1 cellular context compared by ENCODE assay signal in genomic region chr3:80606073-80606472, GRCh38.
TF ChIP-seq lines count a peak whose summit lies in the region.

No MANE protein-coding gene starts in this region.

TF ChIP-seq in GM23338, 12 proteins besides CTCF, POLR2A, EP300 and RAD21 (continued from another document):
- TF ChIP-seq ZNF462 (CRISPR knock-in tag; IDR thresholded peaks at IDR 0.05) (no peak), POLR2AphosphoS5 (IDR thresholded peaks at IDR 0.05; ENCODE audit: low read depth) (no peak), ZNF114 (CRISPR knock-in tag; IDR thresholded peaks at IDR 0.05) (no peak), EZH2 (IDR thresholded peaks at IDR 0.05; ENCODE audit: low read depth, unreplicated experiment) (no peak), EZH2phosphoT487 (IDR thresholded peaks at IDR 0.05; ENCODE audit: unreplicated experiment) (no peak), STAT1 (IDR thresholded peaks at IDR 0.05; ENCODE audit: unreplicated experiment) (no peak)
- TF ChIP-seq, protein P1, sequence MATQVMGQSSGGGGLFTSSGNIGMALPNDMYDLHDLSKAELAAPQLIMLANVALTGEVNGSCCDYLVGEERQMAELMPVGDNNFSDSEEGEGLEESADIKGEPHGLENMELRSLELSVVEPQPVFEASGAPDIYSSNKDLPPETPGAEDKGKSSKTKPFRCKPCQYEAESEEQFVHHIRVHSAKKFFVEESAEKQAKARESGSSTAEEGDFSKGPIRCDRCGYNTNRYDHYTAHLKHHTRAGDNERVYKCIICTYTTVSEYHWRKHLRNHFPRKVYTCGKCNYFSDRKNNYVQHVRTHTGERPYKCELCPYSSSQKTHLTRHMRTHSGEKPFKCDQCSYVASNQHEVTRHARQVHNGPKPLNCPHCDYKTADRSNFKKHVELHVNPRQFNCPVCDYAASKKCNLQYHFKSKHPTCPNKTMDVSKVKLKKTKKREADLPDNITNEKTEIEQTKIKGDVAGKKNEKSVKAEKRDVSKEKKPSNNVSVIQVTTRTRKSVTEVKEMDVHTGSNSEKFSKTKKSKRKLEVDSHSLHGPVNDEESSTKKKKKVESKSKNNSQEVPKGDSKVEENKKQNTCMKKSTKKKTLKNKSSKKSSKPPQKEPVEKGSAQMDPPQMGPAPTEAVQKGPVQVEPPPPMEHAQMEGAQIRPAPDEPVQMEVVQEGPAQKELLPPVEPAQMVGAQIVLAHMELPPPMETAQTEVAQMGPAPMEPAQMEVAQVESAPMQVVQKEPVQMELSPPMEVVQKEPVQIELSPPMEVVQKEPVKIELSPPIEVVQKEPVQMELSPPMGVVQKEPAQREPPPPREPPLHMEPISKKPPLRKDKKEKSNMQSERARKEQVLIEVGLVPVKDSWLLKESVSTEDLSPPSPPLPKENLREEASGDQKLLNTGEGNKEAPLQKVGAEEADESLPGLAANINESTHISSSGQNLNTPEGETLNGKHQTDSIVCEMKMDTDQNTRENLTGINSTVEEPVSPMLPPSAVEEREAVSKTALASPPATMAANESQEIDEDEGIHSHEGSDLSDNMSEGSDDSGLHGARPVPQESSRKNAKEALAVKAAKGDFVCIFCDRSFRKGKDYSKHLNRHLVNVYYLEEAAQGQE (IDR thresholded peaks at IDR 0.05; ENCODE audit: unreplicated experiment): no peak
